ENCODE assay signal across 1 cellular context in the genomic region with DNA sequence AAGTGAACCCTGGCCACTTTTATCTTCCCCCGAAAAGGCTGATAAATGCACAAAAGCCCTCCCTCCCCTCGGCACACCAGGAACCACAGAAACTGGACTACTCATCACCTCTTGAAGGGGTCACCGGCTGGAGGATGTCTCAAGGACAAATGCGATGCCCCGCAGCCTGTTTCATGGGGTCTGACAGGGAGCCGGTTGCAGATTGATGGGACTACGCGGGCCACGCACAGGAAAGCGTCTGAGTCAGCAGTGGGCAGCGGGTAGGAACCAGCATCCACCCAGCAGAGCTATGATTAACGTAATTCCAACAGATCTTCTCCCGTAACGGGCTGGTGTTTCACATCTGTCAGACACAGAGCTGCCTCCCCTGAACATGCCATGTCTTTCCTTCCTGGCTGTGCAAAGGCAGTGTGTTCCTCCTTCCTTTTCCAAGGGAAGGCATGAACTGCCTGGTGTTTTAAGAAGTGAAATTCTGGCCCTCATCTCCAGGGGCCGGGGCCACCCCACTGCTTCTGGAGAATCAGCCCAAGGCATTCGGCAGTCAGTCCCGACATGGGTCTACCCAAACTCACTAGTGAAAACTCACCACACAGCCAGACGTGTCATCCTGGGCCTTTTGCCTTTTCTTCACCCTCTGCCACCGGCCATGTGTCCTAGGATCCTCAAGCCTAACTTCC.
TF ChIP-seq lines count a peak whose summit lies in the region.

No MANE protein-coding gene starts in this region.

TF ChIP-seq in WTC11, 78 proteins besides CTCF, POLR2A, EP300 and RAD21 (continued from another document):
- TF ChIP-seq FOXP1 (CRISPR knock-in tag; IDR thresholded peaks at IDR 0.05; ENCODE audit: borderline replicate concordance) (no peak), FOXK1 (CRISPR knock-in tag; IDR thresholded peaks at IDR 0.05) (no peak), ZNF416 (CRISPR knock-in tag; IDR thresholded peaks at IDR 0.05) (no peak)
- TF ChIP-seq, protein P1, sequence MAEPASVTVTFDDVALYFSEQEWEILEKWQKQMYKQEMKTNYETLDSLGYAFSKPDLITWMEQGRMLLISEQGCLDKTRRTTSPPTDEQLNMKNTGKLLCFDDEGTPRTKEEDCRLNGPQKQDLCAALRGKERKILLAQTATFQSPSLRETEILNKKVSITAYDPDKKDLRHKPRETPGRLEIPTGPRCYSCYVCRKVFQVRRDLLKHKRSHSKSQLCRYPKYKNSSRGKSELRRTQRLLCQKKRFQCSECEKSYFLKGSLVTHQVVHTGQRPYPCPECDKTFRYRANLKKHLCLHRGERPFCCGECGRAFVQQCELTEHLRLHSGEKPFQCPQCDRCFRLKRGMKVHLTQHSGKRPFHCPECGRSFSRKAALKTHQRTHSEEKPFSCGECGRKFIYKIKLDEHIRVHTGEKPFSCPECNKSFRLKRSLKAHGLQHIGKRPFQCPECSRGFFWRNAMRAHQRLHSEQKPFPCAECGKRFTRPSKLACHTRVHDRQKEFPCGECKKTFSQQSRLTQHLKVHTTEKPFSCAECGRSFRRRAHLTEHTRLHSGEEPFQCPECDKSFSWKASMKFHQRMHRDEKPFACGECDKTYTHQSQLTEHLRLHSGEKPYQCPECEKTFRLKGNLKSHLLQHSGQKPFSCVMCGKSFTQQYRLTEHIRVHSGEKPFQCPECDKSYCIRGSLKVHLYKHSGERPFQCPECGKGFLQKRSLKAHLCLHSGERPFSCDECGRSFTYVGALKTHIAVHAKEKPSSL (CRISPR knock-in tag; conservative IDR thresholded peaks at IDR 0.05), result no peak
